Comparison of ENCODE assay signal across 1 cellular context in the genomic region with DNA sequence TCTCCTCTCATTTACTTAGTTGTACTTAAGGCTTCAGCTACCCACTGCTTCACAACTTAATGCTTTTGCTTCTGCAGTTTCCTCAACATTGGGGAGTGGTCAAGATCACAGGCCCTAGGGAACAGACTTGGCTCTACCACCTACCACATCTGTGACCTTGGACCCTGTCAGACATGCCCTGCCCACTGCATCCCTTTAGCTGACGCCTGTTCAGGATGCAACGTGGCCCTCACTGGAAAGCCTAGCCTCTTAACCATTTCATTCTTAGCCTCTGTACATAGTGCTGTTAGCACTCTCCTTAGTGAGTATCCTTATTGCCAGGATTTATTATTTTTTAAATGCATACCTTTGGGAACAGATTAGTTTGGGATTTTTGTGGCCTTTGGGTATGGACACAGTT.
TF ChIP-seq lines count a peak whose summit lies in the region.

No MANE protein-coding gene starts in this region.

TF ChIP-seq in H1, 55 proteins besides CTCF, POLR2A, EP300 and RAD21:
- TF ChIP-seq RBBP5 (IDR thresholded peaks at IDR 0.05; ENCODE audit: borderline replicate concordance, low read depth, low read length), result no peak
- TF ChIP-seq SRF (IDR thresholded peaks at IDR 0.05; ENCODE audit: low read depth, low read length), result no peak
- no peak for TF ChIP-seq JUND (IDR thresholded peaks at IDR 0.05; ENCODE audit: low read length)
- TF ChIP-seq SP4 (IDR thresholded peaks at IDR 0.05; ENCODE audit: low read length), result no peak
- no peak for TF ChIP-seq TBP (IDR thresholded peaks at IDR 0.05; ENCODE audit: low read depth, low read length)
- no peak for TF ChIP-seq SUZ12 (IDR thresholded peaks at IDR 0.05; ENCODE audit: low read length)
- no peak for TF ChIP-seq GTF2F1 (IDR thresholded peaks at IDR 0.05; ENCODE audit: borderline replicate concordance, low read depth, low read length)
- no peak for TF ChIP-seq TAF7 (optimal IDR thresholded peaks at IDR 0.05; ENCODE audit: borderline replicate concordance, low read depth, low read length)
- TF ChIP-seq CBX5 (IDR thresholded peaks at IDR 0.05; ENCODE audit: low read depth, low read length), result no peak
- TF ChIP-seq KDM5A (IDR thresholded peaks at IDR 0.05; ENCODE audit: low read length), result no peak
